In genomic region chr21:29991624-29992023, GRCh38 we compare ENCODE assay signal across 20 cellular contexts. TPM values are rescaled to one million over a fixed set of nuclear protein-coding genes. Genes with fewer than 3 reads are reported as not detected.
DNase-seq lines count a peak whose midpoint lies in the region; ATAC-seq, FAIRE-seq and TF ChIP-seq lines count a peak whose summit lies in the region.
"Had no signal": no experiment of that assay in that cellular context is flagged by ENCODE, and none has a peak within 500 bp of the region (broad histone marks: within the 10 kb centered on the region; RNA-seq: fewer than 3 reads in every experiment).

No MANE protein-coding gene starts in this region.

- no peak overlapping the region for H2AK5ac ChIP-seq in H9 (ENCODE audit: insufficient read length, low read length)
- H2AK5ac ChIP-seq in H1 (ENCODE audit: low read depth, low read length): no peak overlapping the region

- no peak overlapping the region for H3K4me3 ChIP-seq in H1 (ENCODE audit: extremely low read depth in 1 of 4, insufficient read depth in 2 of 4, low read depth in 3 of 4, low read length in 4 of 4)
- H3K4me3 ChIP-seq in neural progenitor cell: no peak overlapping the region
- H3K4me3 ChIP-seq: GM23248, HAP-1 had no signal

- TF ChIP-seq RAD21 in H1 (IDR thresholded peaks at IDR 0.05 in 1 of 2, conservative IDR thresholded peaks at IDR 0.05 in 1 of 2; ENCODE audit: low read depth in 2 of 2, low read length in 2 of 2): no peak

- H3K4me3 Mint-ChIP-seq in H9: no peak overlapping the region
- no peak overlapping the region for H3K4me3 Mint-ChIP-seq in neural progenitor cell
- H3K4me3 Mint-ChIP-seq: CD4-positive, CD25-positive, alpha-beta regulatory T cell; CD8-positive, alpha-beta memory T cell had no signal

- H3K27ac ChIP-seq in H9 (ENCODE audit: insufficient read length, low read depth, low read length): no peak overlapping the region
- no peak overlapping the region for H3K27ac ChIP-seq in H1 (ENCODE audit: low read depth, low read length)
- H3K27ac ChIP-seq in neural progenitor cell: no peak overlapping the region
- H3K27ac ChIP-seq: GM23248 had no signal

- H3K4me1 ChIP-seq in H9 (ENCODE audit: insufficient read depth, low read length) (no peaks in the 10 kb centered on the region), H1 (replicated peaks in 1 of 4; ENCODE audit: control insufficient read depth in 3 of 4, insufficient read depth in 4 of 4, low read length in 3 of 4) (0 out of 7 replicates have a peak, but pooled peaks cover 0 to 3% (median 0%) of the 10 kb centered on the region in 4 experiments), neural progenitor cell (peaks cover 15% of the 10 kb centered on the region)
- H3K4me1 ChIP-seq: BE2C, HAP-1 had no signal

- POLR2A ChIA-PET in H1 (lab: Charles Lee; ENCODE audit: partially characterized antibody): no interaction called here

- H3K4me2 ChIP-seq in H9 (ENCODE audit: insufficient read depth, insufficient read length, low read length) (no peak overlapping the region), H1 (ENCODE audit: insufficient read depth in 1 of 2, low read depth in 2 of 2, low read length in 2 of 2) (peak overlapping the region in 1 of 2 experiments; percentile 17; a peak in 1 of 4 replicates), neural progenitor cell (peak overlapping the region; percentile 60)

- H3K56ac ChIP-seq in H9 (ENCODE audit: insufficient read length, low read depth, low read length): no peak overlapping the region
- H3K56ac ChIP-seq in H1 (replicated peaks; ENCODE audit: insufficient read length, low read depth, low read length): no peak overlapping the region

- H2BK20ac ChIP-seq in H9 (ENCODE audit: low read depth, low read length, poor library complexity, severe bottlenecking): no peak overlapping the region
- H2BK20ac ChIP-seq in H1 (ENCODE audit: low read length): no peak overlapping the region

- H4K5ac ChIP-seq in H9 (ENCODE audit: insufficient read length, low read depth, low read length) (no peak overlapping the region), H1 (ENCODE audit: insufficient read length, low read depth, low read length) (no peak overlapping the region)

- H3K4ac ChIP-seq in H9 (ENCODE audit: low read depth, low read length) (no peak overlapping the region), H1 (replicated peaks; ENCODE audit: insufficient read length, low read depth, low read length) (no peak overlapping the region)

- TF ChIP-seq POLR2A in H1 (IDR thresholded peaks at IDR 0.05; ENCODE audit: control extremely low read depth in 1 of 2, low read depth in 2 of 2, low read length in 2 of 2): no peak

- H2BK120ac ChIP-seq in H9 (ENCODE audit: low read depth, low read length, poor library complexity, severe bottlenecking): no peak overlapping the region
- no peak overlapping the region for H2BK120ac ChIP-seq in H1 (replicated peaks; ENCODE audit: low read depth, low read length)

- H3K27ac Mint-ChIP-seq in H9 (no peak overlapping the region), neural progenitor cell (peak overlapping the region; percentile 18)
- H3K27ac Mint-ChIP-seq: CD8-positive, alpha-beta memory T cell had no signal

- no peaks in the 10 kb centered on the region for H4K20me1 ChIP-seq in H9 (ENCODE audit: control insufficient read depth, insufficient read depth, insufficient read length)
- no peaks in the 10 kb centered on the region for H4K20me1 ChIP-seq in H1 (replicated peaks in 1 of 2; ENCODE audit: control insufficient read depth in 1 of 2, insufficient read depth in 2 of 2, low read length in 2 of 2)
- no peaks in the 10 kb centered on the region for H4K20me1 ChIP-seq in neural progenitor cell (ENCODE audit: low read depth)

- no peak for TF ChIP-seq EP300 in H1 (IDR thresholded peaks at IDR 0.05; ENCODE audit: borderline replicate concordance in 1 of 2, low read depth in 2 of 2, low read length in 2 of 2)

- no peaks in the 10 kb centered on the region for H3K9me3 ChIP-seq in H9 (ENCODE audit: control insufficient read depth, low read depth, low read length)
- no peaks in the 10 kb centered on the region for H3K9me3 ChIP-seq in H1 (ENCODE audit: insufficient read depth in 2 of 2, low read depth in 1 of 2, low read length in 1 of 2)
- no peaks in the 10 kb centered on the region for H3K9me3 ChIP-seq in neural progenitor cell (ENCODE audit: low read depth)
- H3K9me3 ChIP-seq: BE2C, HAP-1 had no signal

- no peaks in the 10 kb centered on the region for H3K27me3 ChIP-seq in H9 (ENCODE audit: insufficient read depth, low read length)
- H3K27me3 ChIP-seq in H1 (replicated peaks in 1 of 4; ENCODE audit: control insufficient read depth in 3 of 4, extremely low read depth in 1 of 4, insufficient read depth in 3 of 4, low read length in 3 of 4): no peaks in the 10 kb centered on the region
- H3K27me3 ChIP-seq in neural progenitor cell: no peaks in the 10 kb centered on the region
- H3K27me3 ChIP-seq: BE2C had no signal

- H3K79me2 ChIP-seq in H9 (ENCODE audit: insufficient read depth, low read length) (no peaks in the 10 kb centered on the region), H1 (ENCODE audit: control insufficient read depth in 1 of 2, insufficient read depth in 2 of 2, low read length in 2 of 2) (no peaks in the 10 kb centered on the region), neural progenitor cell (ENCODE audit: low read depth) (no peaks in the 10 kb centered on the region)

- no peak overlapping the region for H2BK12ac ChIP-seq in H9 (ENCODE audit: insufficient read length, low read depth, low read length)
- H2BK12ac ChIP-seq in H1 (ENCODE audit: low read depth, low read length): no peak overlapping the region

- no peaks in the 10 kb centered on the region for H3K36me3 Mint-ChIP-seq in H9 (ENCODE audit: insufficient read depth in 1 of 3, low read depth in 3 of 3)
- no peaks in the 10 kb centered on the region for H3K36me3 Mint-ChIP-seq in neural progenitor cell
- H3K36me3 Mint-ChIP-seq: CD4-positive, CD25-positive, alpha-beta regulatory T cell; CD8-positive, alpha-beta memory T cell had no signal

- H3K18ac ChIP-seq in H9 (ENCODE audit: insufficient read length, low read depth, low read length) (no peak overlapping the region), H1 (ENCODE audit: extremely low read depth, low read length) (no peak overlapping the region)

- H2AFZ ChIP-seq in H9 (ENCODE audit: low read length) (no peak overlapping the region), H1 (ENCODE audit: low read length) (peak overlapping the region; percentile 100), neural progenitor cell (replicated peaks) (peak overlapping the region; percentile 67)
- H2AFZ ChIP-seq: GM23248 had no signal

- no peaks in the 10 kb centered on the region; the same call in 1 of the 2 replicates for H3K27me3 Mint-ChIP-seq in H9 (ENCODE audit: low read depth)
- peaks cover 4% of the 10 kb centered on the region for H3K27me3 Mint-ChIP-seq in neural progenitor cell (ENCODE audit: insufficient read depth, low read depth)
- H3K27me3 Mint-ChIP-seq: CD4-positive, CD25-positive, alpha-beta regulatory T cell had no signal

- DNase-seq in H9 (peak; percentile 34), H1 (ENCODE audit: low read depth in 1 of 2, low spot score in 2 of 2) (no peak), neural progenitor cell (ENCODE audit: low spot score) (peak; percentile 63), islet precursor cell (no peak), NCI-H2029 treated with DMSO at 0.1 percent for 48 hours (lab: John Stamatoyannopoulos, UW) (no peak)
- DNase-seq: ACHN; BE2C; C1 segment of cervical spinal cord; CD4-positive, CD25-positive, alpha-beta regulatory T cell; CD8-positive, alpha-beta memory T cell; COR-L47; DMS 273 treated with DMSO at 0.1 percent for 48 hours; GDM1; GM23248 had no signal

- ATAC-seq in HG02678 (IDR thresholded peaks at IDR 0.05; ENCODE audit: unreplicated experiment): no peak

- H2BK15ac ChIP-seq in H9 (ENCODE audit: low read depth, low read length) (no peak overlapping the region), H1 (ENCODE audit: low read length) (no peak overlapping the region)

- H3K9me3 Mint-ChIP-seq in H9 (peaks cover 1 to 2% of the 10 kb centered on the region in 2 experiments; a peak in 1 of 5 replicates), neural progenitor cell (peaks cover 4% of the 10 kb centered on the region)

- no peak overlapping the region for H4K8ac ChIP-seq in H9 (replicated peaks; ENCODE audit: insufficient read length, low read depth, low read length)
- H4K8ac ChIP-seq in H1 (ENCODE audit: extremely low read depth, insufficient read depth, low read length): no peak overlapping the region

- H3K14ac ChIP-seq in H9 (ENCODE audit: insufficient read depth, low read length) (no peak overlapping the region), H1 (ENCODE audit: insufficient read length) (no peak overlapping the region)

- H3K9ac ChIP-seq in H9 (ENCODE audit: extremely low read depth, insufficient read length, low read length) (no peak overlapping the region), H1 (replicated peaks in 1 of 4; ENCODE audit: extremely low read depth in 1 of 4, low read depth in 3 of 4, low read length in 3 of 4) (no peak overlapping the region), neural progenitor cell (no peak overlapping the region)
- H3K9ac ChIP-seq: GM23248 had no signal

- H3K23ac ChIP-seq in H9 (ENCODE audit: insufficient read length, low read depth, low read length) (no peak overlapping the region), H1 (ENCODE audit: insufficient read length) (no peak overlapping the region)

- CTCF ChIA-PET in H1 (lab: Charles Lee; ENCODE audit: partially characterized antibody): no interaction called here

- H3K4me1 Mint-ChIP-seq in H9: peaks cover 6% of the 10 kb centered on the region in 2 experiments
- peaks cover 5% of the 10 kb centered on the region for H3K4me1 Mint-ChIP-seq in neural progenitor cell
- H3K4me1 Mint-ChIP-seq: CD4-positive, CD25-positive, alpha-beta regulatory T cell; CD8-positive, alpha-beta memory T cell had no signal

- H3K23me2 ChIP-seq in H9 (ENCODE audit: insufficient read length, low read depth, low read length, poor library complexity, severe bottlenecking) (no peaks in the 10 kb centered on the region), H1 (ENCODE audit: low read depth, low read length) (no peaks in the 10 kb centered on the region)

- no peaks in the 10 kb centered on the region for H3F3A ChIP-seq in neural progenitor cell (ENCODE audit: low read depth)

- H3T11ph ChIP-seq in H9 (ENCODE audit: low read length): no peak overlapping the region

- TF ChIP-seq CTCF in H9 (conservative IDR thresholded peaks at IDR 0.05): no peak
- no peak for TF ChIP-seq CTCF in H1 (IDR thresholded peaks at IDR 0.05; ENCODE audit: control extremely low read depth in 1 of 3, insufficient read depth in 1 of 3, low read depth in 1 of 3, low read length in 3 of 3)
- TF ChIP-seq CTCF in neural progenitor cell (IDR thresholded peaks at IDR 0.05): no peak

- H3K79me1 ChIP-seq in H9 (ENCODE audit: insufficient read depth, low read depth, low read length, poor library complexity, severe bottlenecking) (no peaks in the 10 kb centered on the region), H1 (ENCODE audit: low read depth, low read length) (no peaks in the 10 kb centered on the region)

- no CpG with 5 or more reads among the region's 6 CpGs for WGBS in H9 (ENCODE audit: extremely low coverage, insufficient read length, low lambda C conversion rate)
- WGBS in H1 (ENCODE audit: extremely low coverage in 1 of 2, insufficient coverage in 1 of 2, insufficient read length in 1 of 2, insufficient replicate concordance in 2 of 2, low coverage in 1 of 2, low lambda C conversion rate in 2 of 2, missing lambda C conversion rate in 1 of 2), 2 experiments: 38% methylated on average over 6 of the region's 6 CpGs; no CpG with 5 or more reads in 1 of the 2 experiments

- H2BK5ac ChIP-seq in H9 (ENCODE audit: insufficient read length, low read length) (no peak overlapping the region), H1 (ENCODE audit: low read depth, low read length) (no peak overlapping the region)

- FAIRE-seq in H1 (lab: Jason Lieb, UNC): no peak
- FAIRE-seq: A204.1, GM12892, GM18507 had no signal

- H4K91ac ChIP-seq in H9 (ENCODE audit: insufficient read length, low read depth, low read length) (no peak overlapping the region), H1 (replicated peaks; ENCODE audit: insufficient read length, low read length) (no peak overlapping the region)

- H3K36me3 ChIP-seq in H1 (ENCODE audit: control insufficient read depth in 2 of 4, insufficient read depth in 4 of 4, low read length in 3 of 4) (no peaks in the 10 kb centered on the region), neural progenitor cell (no peaks in the 10 kb centered on the region)
- H3K36me3 ChIP-seq: BE2C, HAP-1 had no signal

RNA-seq across cellular contexts. Expression of gene GRIK1, which starts 51.8 kb away (rescaled TPM):
- total RNA-seq in H9 (2021) (not detected in 2 replicates), neural progenitor cell (ENCODE audit: low replicate concordance) (0.37 and 1.6 TPM in 2 replicates)
- 0.32 TPM in 1 of 2 replicates, not detected in the other for total RNA-seq in H1 (2021; fragmentation: NEBNext Ultra II Directional; extraction: Animal tissue kit (Norgen Biotek cat#: 25700))
- 0.11 and 0.19 TPM in 2 replicates for polyA plus RNA-seq in H1 (2011; rRNA removed)
- 0.22 TPM for polyA plus RNA-seq in H1 (2011; cell fraction: cytosol; rRNA removed)
- 0.30 TPM for polyA plus RNA-seq in H1 (2011; cell fraction: nucleus; rRNA removed)
- polyA plus RNA-seq in H1 (2012, experiment 1 of 2): 0.07 to 0.27 TPM in 2 of 4 replicates, not detected in the others
- not detected for polyA plus RNA-seq in H1 (2012, experiment 2 of 2)
- not detected for polyA plus RNA-seq in H1 (2013, experiment 1 of 2)
- 0.04 TPM for polyA plus RNA-seq in H1 (2013, experiment 2 of 2)
- 0.19 and 0.49 TPM in 2 replicates for polyA minus RNA-seq in H1 (2011; rRNA and poly(A)+ RNA removed)
- 1.0 TPM for polyA minus RNA-seq in H1 (2011; cell fraction: cytosol; rRNA and poly(A)+ RNA removed)
- 0.80 TPM for polyA minus RNA-seq in H1 (2011; cell fraction: nucleus; rRNA and poly(A)+ RNA removed)
- total RNA-seq: CD4-positive, CD25-positive, alpha-beta regulatory T cell; CD8-positive, alpha-beta memory T cell; GM23248; HT-29 had no signal
- polyA plus RNA-seq: CD8-positive, alpha-beta memory T cell; GM23248 had no signal

Comparison
In these comparisons a context has a peak if more than half of its experiments do, and no peak if none do; other contexts are left out.
1. DNase-seq: peak in H9 (single experiment) and neural progenitor cell (single experiment); none in H1 (0 of 2), islet precursor cell (single experiment) and NCI-H2029 treated with DMSO at 0.1 percent for 48 hours (single experiment).